ENCODE assay signal across 20 cellular contexts in the genomic region with DNA sequence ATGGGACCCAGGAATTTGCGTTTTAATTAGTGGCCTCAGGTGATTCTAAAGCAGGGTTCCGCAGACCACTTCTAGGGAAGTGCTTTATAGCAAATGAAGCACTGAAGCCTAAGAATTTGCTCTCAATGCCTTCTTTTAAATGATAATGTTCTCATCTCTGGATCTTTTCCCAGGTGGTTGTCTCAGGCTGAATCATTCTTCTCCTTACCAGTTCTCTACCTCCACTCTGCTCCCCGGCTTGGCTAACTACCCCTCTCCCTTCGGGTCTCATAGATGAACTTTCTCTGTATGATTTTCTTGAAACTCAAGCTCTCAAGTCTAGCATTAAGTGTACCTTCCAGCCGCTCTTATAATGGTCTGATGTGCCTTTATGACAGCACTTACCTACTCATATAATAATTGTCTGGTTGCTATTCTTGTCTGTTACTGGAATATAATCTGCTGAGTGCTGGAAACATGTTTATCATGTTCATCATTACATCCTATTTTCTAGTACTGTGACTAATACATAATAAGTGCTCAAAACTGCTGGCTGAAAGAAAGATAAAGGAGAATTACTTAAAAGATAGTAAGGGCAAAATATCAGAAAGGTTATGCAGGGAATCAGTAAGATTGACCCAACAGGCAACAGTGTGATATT.
"Had no signal": no experiment of that assay in that cellular context is flagged by ENCODE, and none has a peak within 500 bp of the region (broad histone marks: within the 10 kb centered on the region; RNA-seq: fewer than 3 reads in every experiment).

No MANE protein-coding gene starts in this region.

- H3K27ac Mint-ChIP-seq: dendritic cell treated with granulocyte-macrophage colony-stimulating factor and Interleukin-4, amounts not matched to agents 40 ng/mL and 50 ng/mL, for 4 days; effector memory CD8-positive, alpha-beta T cell; naive thymus-derived CD8-positive, alpha-beta T cell had no signal

- H3K79me2 ChIP-seq: hepatocyte had no signal

- H3K36me3 ChIP-seq: esophagus squamous epithelium, right atrium auricular region, sigmoid colon, suprapubic skin, thyroid gland, upper lobe of right lung had no signal

- H3K4me3 Mint-ChIP-seq: dendritic cell treated with granulocyte-macrophage colony-stimulating factor and Interleukin-4, amounts not matched to agents 40 ng/mL and 50 ng/mL, for 4 days; effector memory CD8-positive, alpha-beta T cell; naive thymus-derived CD8-positive, alpha-beta T cell; neural crest cell had no signal

- H3K4me2 ChIP-seq: hepatocyte had no signal

- H3K4me1 ChIP-seq: esophagus squamous epithelium, right atrium auricular region, sigmoid colon, upper lobe of right lung had no signal

- H3K36me3 Mint-ChIP-seq: naive thymus-derived CD8-positive, alpha-beta T cell had no signal

- H3K4me1 Mint-ChIP-seq: naive thymus-derived CD8-positive, alpha-beta T cell; neural crest cell had no signal

- H2AFZ ChIP-seq: hepatocyte had no signal

- FAIRE-seq: colon had no signal

- H3K27me3 ChIP-seq: hepatocyte, right atrium auricular region, sigmoid colon, suprapubic skin, thyroid gland, upper lobe of right lung had no signal

- H3K9me3 Mint-ChIP-seq: dendritic cell treated with granulocyte-macrophage colony-stimulating factor and Interleukin-4, amounts not matched to agents 40 ng/mL and 50 ng/mL, for 4 days; effector memory CD8-positive, alpha-beta T cell; naive thymus-derived CD8-positive, alpha-beta T cell; neural crest cell had no signal

- DNase-seq: cerebellar nuclear complex; effector memory CD8-positive, alpha-beta T cell; esophagus squamous epithelium; foreskin melanocyte; head of caudate nucleus; mucosa of descending colon; naive thymus-derived CD8-positive, alpha-beta T cell; sigmoid colon; stimulated activated CD4-positive, alpha-beta T cell treated with anti-CD3 and anti-CD28 coated beads, Interleukin-2, amount 100 ng/mL, for 24 hours; stimulated activated naive CD8-positive, alpha-beta T cell treated with anti-CD3 and anti-CD28 coated beads, Interleukin-15, Interleukin-2, amounts not matched to agents 100 U/mL and 50 U/mL, for 24 hours; thyroid gland; upper lobe of right lung had no signal

- ATAC-seq: effector memory CD8-positive, alpha-beta T cell; left lobe of liver; mucosa of descending colon; naive thymus-derived CD8-positive, alpha-beta T cell; stimulated activated naive CD8-positive, alpha-beta T cell treated with anti-CD3 and anti-CD28 coated beads, Interleukin-15, Interleukin-2, amounts not matched to agents 100 U/mL and 50 U/mL, for 24 hours; upper lobe of right lung had no signal

- H3K9me3 ChIP-seq: esophagus squamous epithelium, mucosa of descending colon, right atrium auricular region, sigmoid colon, suprapubic skin, thyroid gland, upper lobe of right lung had no signal

- H3K27ac ChIP-seq: esophagus squamous epithelium, hepatocyte, right atrium auricular region, sigmoid colon, skin epidermis, suprapubic skin, thyroid gland, upper lobe of right lung had no signal

- H3K4me3 ChIP-seq: esophagus squamous epithelium, hepatocyte, mucosa of descending colon, right atrium auricular region, sigmoid colon, skin epidermis, suprapubic skin, thyroid gland, upper lobe of right lung had no signal

- H3K27me3 Mint-ChIP-seq: dendritic cell treated with granulocyte-macrophage colony-stimulating factor and Interleukin-4, amounts not matched to agents 40 ng/mL and 50 ng/mL, for 4 days had no signal
